In genomic region chr9:129208191-129209091, GRCh38 we compare ENCODE assay signal across 10 cellular contexts. TPM values are rescaled to one million over a fixed set of nuclear protein-coding genes. Genes with fewer than 3 reads are reported as not detected.
DNase-seq lines count a peak whose midpoint lies in the region; ATAC-seq, FAIRE-seq and TF ChIP-seq lines count a peak whose summit lies in the region.
"Had no signal": no experiment of that assay in that cellular context is flagged by ENCODE, and none has a peak within 500 bp of the region (broad histone marks: within the 10 kb centered on the region; RNA-seq: fewer than 3 reads in every experiment).

No MANE protein-coding gene starts in this region.

- TF ChIP-seq CTCF in DOHH2 (IDR thresholded peaks at IDR 0.05; ENCODE audit: low read depth, low read length, poor library complexity, severe bottlenecking), result no peak
- TF ChIP-seq CTCF in endodermal cell (conservative IDR thresholded peaks at IDR 0.05), result no peak

- peaks cover 18% of the 10 kb centered on the region for H3K4me1 Mint-ChIP-seq in activated CD4-positive, alpha-beta memory T cell treated with anti-CD3 and anti-CD28 coated beads for 36 hours (ENCODE audit: low read depth)
- H3K4me1 Mint-ChIP-seq in endodermal cell, result peaks cover 22% of the 10 kb centered on the region

- H3K27ac ChIP-seq in DOHH2 (ENCODE audit: low read depth, low read length) (no peak overlapping the region), endodermal cell (ENCODE audit: low read depth, low read length) (no peak overlapping the region)
- no peak overlapping the region for H3K27ac ChIP-seq in effector memory CD4-positive, alpha-beta T cell (ENCODE audit: insufficient read depth, low read length, poor library complexity, severe bottlenecking)
- H3K27ac ChIP-seq: stomach had no signal

- H3K36me3 Mint-ChIP-seq in activated CD4-positive, alpha-beta memory T cell treated with anti-CD3 and anti-CD28 coated beads for 36 hours, result no peaks in the 10 kb centered on the region
- peaks cover 4% of the 10 kb centered on the region for H3K36me3 Mint-ChIP-seq in endodermal cell (ENCODE audit: low read depth)

- DNase-seq in activated CD4-positive, alpha-beta memory T cell treated with anti-CD3 and anti-CD28 coated beads for 36 hours, result peak; percentile 64
- DNase-seq in endodermal cell (peak; percentile 94), ACHN (no peak), GM12891 (ENCODE audit: insufficient read length, low spot score) (no peak)
- DNase-seq in stimulated activated CD4-positive, alpha-beta T cell treated with anti-CD3 and anti-CD28 coated beads, Interleukin-1b, Interleukin-23, amount 100 ng/mL, for 48 hours, result peak; percentile 60
- no peak for DNase-seq in effector memory CD4-positive, alpha-beta T cell
- DNase-seq: stomach had no signal

- 0 out of 2 replicates have a peak overlapping the region, but pooled peaks have one; percentile 7 for H3K4me2 ChIP-seq in DOHH2 (ENCODE audit: low read length)

- intact Hi-C loops in activated CD4-positive, alpha-beta memory T cell treated with anti-CD3 and anti-CD28 coated beads for 36 hours (cut with micrococcal nuclease), result no loop called here

- H3K79me2 ChIP-seq in DOHH2 (ENCODE audit: control insufficient read depth, low read length), result no peaks in the 10 kb centered on the region

- no peaks in the 10 kb centered on the region for H3K9me2 ChIP-seq in DOHH2 (replicated peaks; ENCODE audit: control insufficient read depth, low read length)

- peak overlapping the region; percentile 49 for H3K27ac Mint-ChIP-seq in activated CD4-positive, alpha-beta memory T cell treated with anti-CD3 and anti-CD28 coated beads for 36 hours
- H3K27ac Mint-ChIP-seq in endodermal cell, result peak overlapping the region; percentile 95

- in situ Hi-C loops in ACHN (cut with HindIII; ENCODE audit: low pct_ligation_motif_present, low pct_unique_long_range_greater_than_20kb, low sequenced_read_pairs), result no loop called here

- H3K27me3 Mint-ChIP-seq in activated CD4-positive, alpha-beta memory T cell treated with anti-CD3 and anti-CD28 coated beads for 36 hours, result no peaks in the 10 kb centered on the region
- H3K27me3 Mint-ChIP-seq in endodermal cell (ENCODE audit: insufficient read depth), result peaks cover 6% of the 10 kb centered on the region

- 47 to 70% methylated on average over 19 to 22 of the region's 22 CpGs for WGBS in endodermal cell (ENCODE audit: insufficient coverage in 1 of 2, insufficient read length in 1 of 2), 2 experiments

- H3K4me3 Mint-ChIP-seq in activated CD4-positive, alpha-beta memory T cell treated with anti-CD3 and anti-CD28 coated beads for 36 hours, result no peak overlapping the region
- peak overlapping the region; percentile 84 for H3K4me3 Mint-ChIP-seq in endodermal cell

- H3K9me3 Mint-ChIP-seq in activated CD4-positive, alpha-beta memory T cell treated with anti-CD3 and anti-CD28 coated beads for 36 hours, result no peaks in the 10 kb centered on the region
- no peaks in the 10 kb centered on the region for H3K9me3 Mint-ChIP-seq in endodermal cell

- H3K4me1 ChIP-seq in DOHH2 (ENCODE audit: control insufficient read depth, low read length), result peaks cover 8% of the 10 kb centered on the region
- no peaks in the 10 kb centered on the region for H3K4me1 ChIP-seq in endodermal cell (ENCODE audit: control insufficient read depth, insufficient read depth, low read length)
- H3K4me1 ChIP-seq in effector memory CD4-positive, alpha-beta T cell (ENCODE audit: control insufficient read depth, insufficient read depth, low read length, poor library complexity, severe bottlenecking), result no peaks in the 10 kb centered on the region

- H3K9me3 ChIP-seq in DOHH2 (ENCODE audit: control insufficient read depth, insufficient read depth, low read length), result no peaks in the 10 kb centered on the region
- no peaks in the 10 kb centered on the region for H3K9me3 ChIP-seq in endodermal cell (ENCODE audit: control insufficient read depth, low read length)
- no peaks in the 10 kb centered on the region for H3K9me3 ChIP-seq in effector memory CD4-positive, alpha-beta T cell (ENCODE audit: control insufficient read depth, low read length)
- H3K9me3 ChIP-seq: stomach had no signal

- H3K9ac ChIP-seq in endodermal cell (ENCODE audit: extremely low read depth, low read length, poor library complexity, severe bottlenecking), result no peak overlapping the region

- no peaks in the 10 kb centered on the region for H4K20me1 ChIP-seq in DOHH2 (ENCODE audit: control insufficient read depth, insufficient read depth, low read depth, low read length)

- H3K4me3 ChIP-seq in DOHH2 (ENCODE audit: low read length) (no peak overlapping the region), endodermal cell (ENCODE audit: low read length) (peak overlapping the region; percentile 80)
- no peak overlapping the region for H3K4me3 ChIP-seq in effector memory CD4-positive, alpha-beta T cell (ENCODE audit: insufficient read depth, low read depth, low read length, poor library complexity, severe bottlenecking)
- H3K4me3 ChIP-seq: stomach had no signal

- POLR2A ChIA-PET in activated CD4-positive, alpha-beta memory T cell treated with anti-CD3 and anti-CD28 coated beads for 36 hours (lab: Charles Lee), result no interaction called here

- no peaks in the 10 kb centered on the region for H3K36me3 ChIP-seq in DOHH2 (ENCODE audit: control insufficient read depth, low read length)
- H3K36me3 ChIP-seq in endodermal cell (ENCODE audit: control insufficient read depth, insufficient read depth, low read length), result no peaks in the 10 kb centered on the region
- no peaks in the 10 kb centered on the region for H3K36me3 ChIP-seq in effector memory CD4-positive, alpha-beta T cell (ENCODE audit: control insufficient read depth, insufficient read depth, low read length)
- H3K36me3 ChIP-seq: stomach had no signal

- CTCF ChIA-PET in activated CD4-positive, alpha-beta memory T cell treated with anti-CD3 and anti-CD28 coated beads for 36 hours (lab: Charles Lee), result no interaction called here

- ATAC-seq in HG03175 (IDR thresholded peaks at IDR 0.05; ENCODE audit: unreplicated experiment), result no peak

- no peaks in the 10 kb centered on the region for H3F3A ChIP-seq in DOHH2 (ENCODE audit: control insufficient read depth, insufficient read depth)

- H3K27me3 ChIP-seq in DOHH2 (ENCODE audit: control insufficient read depth, low read length), result no peaks in the 10 kb centered on the region
- no peaks in the 10 kb centered on the region for H3K27me3 ChIP-seq in endodermal cell (ENCODE audit: control insufficient read depth, insufficient read depth, low read length, poor library complexity, severe bottlenecking)
- H3K27me3 ChIP-seq in effector memory CD4-positive, alpha-beta T cell (replicated peaks; ENCODE audit: control insufficient read depth, insufficient read depth, low read length, poor library complexity, severe bottlenecking), result no peaks in the 10 kb centered on the region
- H3K27me3 ChIP-seq: stomach had no signal

- TF ChIP-seq POLR2A in GM12891 (IDR thresholded peaks at IDR 0.05; ENCODE audit: low read depth, low read length), result no peak

- no peak for FAIRE-seq in GM12891 (lab: Jason Lieb, UNC)
- FAIRE-seq: endometrium had no signal

TF ChIP-seq in GM12891, 5 proteins besides CTCF, POLR2A, EP300 and RAD21:
- no peak for TF ChIP-seq POU2F2 (IDR thresholded peaks at IDR 0.05; ENCODE audit: low read depth, low read length)
- TF ChIP-seq PAX5 (IDR thresholded peaks at IDR 0.05; ENCODE audit: insufficient read depth, low read length, severe bottlenecking), result no peak
- TF ChIP-seq TAF1 (IDR thresholded peaks at IDR 0.05; ENCODE audit: low read depth, low read length), result no peak
- TF ChIP-seq SPI1 (IDR thresholded peaks at IDR 0.05; ENCODE audit: low read depth, low read length), result no peak
- no peak for TF ChIP-seq POLR2AphosphoS5 (IDR thresholded peaks at IDR 0.05; ENCODE audit: low read depth, low read length)

RNA-seq across cellular contexts. Expression of gene IER5L, which starts 30.4 kb away (rescaled TPM):
- total RNA-seq in activated CD4-positive, alpha-beta memory T cell treated with anti-CD3 and anti-CD28 coated beads for 36 hours, result 1 to 10 TPM; 1.3 to 1.5 TPM
- total RNA-seq in endodermal cell, result 1 to 10 TPM; 6.8 to 8.1 TPM
- 48.3 TPM for polyA plus RNA-seq in endodermal cell (2013, experiment 1 of 2)
- polyA plus RNA-seq in endodermal cell (2013, experiment 2 of 2), result 51.1 TPM
- 0.19 TPM for polyA plus RNA-seq in GM12891 (2012; ENCODE audit: low read depth, missing spikeins)

Comparison
In these comparisons a context has a peak if more than half of its experiments do, and no peak if none do; other contexts are left out.
1. DNase-seq: peak in activated CD4-positive, alpha-beta memory T cell treated with anti-CD3 and anti-CD28 coated beads for 36 hours (single experiment), endodermal cell (single experiment) and stimulated activated CD4-positive, alpha-beta T cell treated with anti-CD3 and anti-CD28 coated beads, Interleukin-1b, Interleukin-23, amount 100 ng/mL, for 48 hours (single experiment); none in effector memory CD4-positive, alpha-beta T cell (0 of 3), ACHN (single experiment) and GM12891 (single experiment).